Comparison of ENCODE assay signal across 17 cellular contexts in genomic region chr6:111199935-111200822, GRCh38.
A peak's percentile ranks its signal among the peaks of the same experiment; 100 is the strongest.
DNase-seq lines count a peak whose midpoint lies in the region; ATAC-seq, FAIRE-seq and TF ChIP-seq lines count a peak whose summit lies in the region.
"Had no signal": no experiment of that assay in that cellular context is flagged by ENCODE, and none has a peak within 500 bp of the region (broad histone marks: within the 10 kb centered on the region; RNA-seq: fewer than 3 reads in every experiment).

No MANE protein-coding gene starts in this region.

- H3K4me3 Mint-ChIP-seq in Caco-2 (ENCODE audit: unreplicated experiment) (peak overlapping the region; percentile 25), progenitor cell of endocrine pancreas (ENCODE audit: low read depth) (peak overlapping the region; percentile 1)
- H3K4me3 Mint-ChIP-seq: activated CD8-positive, alpha-beta T cell treated with anti-CD3 and anti-CD28 coated beads, Interleukin-2, amount 10 ng/mL, durations not matched to agents 7 days and 5 days; activated naive CD8-positive, alpha-beta T cell treated with anti-CD3 and anti-CD28 coated beads for 36 hours; activated T-cell treated with anti-CD3 and anti-CD28 coated beads, Interleukin-2, amount 50 U/mL, for 72 hours had no signal

- peaks cover 6% of the 10 kb centered on the region for H3K4me1 Mint-ChIP-seq in Caco-2 (ENCODE audit: low read depth, unreplicated experiment)
- H3K4me1 Mint-ChIP-seq in progenitor cell of endocrine pancreas (ENCODE audit: low read depth) = peaks cover 17% of the 10 kb centered on the region

- H3K36me3 Mint-ChIP-seq in Caco-2 (ENCODE audit: insufficient read depth, unreplicated experiment) (no peaks in the 10 kb centered on the region), progenitor cell of endocrine pancreas (ENCODE audit: insufficient read depth) (no peaks in the 10 kb centered on the region)

- H3K9me3 ChIP-seq in Caco-2 (no peaks in the 10 kb centered on the region), Peyer's patch (no peaks in the 10 kb centered on the region), left lung (no peaks in the 10 kb centered on the region), MM.1S (replicated peaks; ENCODE audit: insufficient read depth, low read length) (no peaks in the 10 kb centered on the region)
- H3K9me3 ChIP-seq: gastroesophageal sphincter, neutrophil had no signal

- TF ChIP-seq CTCF in Caco-2 (IDR thresholded peaks at IDR 0.05; ENCODE audit: insufficient read depth in 1 of 2, low read depth in 1 of 2, low read length in 1 of 2, severe bottlenecking in 1 of 2, unreplicated experiment in 1 of 2) (no peak), Peyer's patch (IDR thresholded peaks at IDR 0.05) (no peak), left lung (IDR thresholded peaks at IDR 0.05) (no peak), progenitor cell of endocrine pancreas (IDR thresholded peaks at IDR 0.05; ENCODE audit: unreplicated experiment) (no peak), MM.1S (IDR thresholded peaks at IDR 0.05; ENCODE audit: low read length) (no peak)

- peaks cover 21% of the 10 kb centered on the region; the same call in 1 of the 2 replicates for H3K4me1 ChIP-seq in Caco-2
- no peaks in the 10 kb centered on the region for H3K4me1 ChIP-seq in Peyer's patch
- H3K4me1 ChIP-seq in left lung = no peaks in the 10 kb centered on the region
- no peaks in the 10 kb centered on the region for H3K4me1 ChIP-seq in MM.1S (ENCODE audit: low read length)
- H3K4me1 ChIP-seq: gastroesophageal sphincter had no signal

- H3K79me2 ChIP-seq in MM.1S (ENCODE audit: low read length) = no peaks in the 10 kb centered on the region

- intact Hi-C loops in Caco-2 (cut with micrococcal nuclease; ENCODE audit: unreplicated experiment) = loop anchor here (10.0 kb wide), 1 partner anchor 115 kb away; the partner anchor contains the start of gene SLC16A10
- intact Hi-C loops in left lung (cut with DNase I) = no loop called here
- intact Hi-C loops in posterior vena cava (cut with DNase I) = loop anchor here in 1 of 2 donors (10.0 kb wide), 1 partner anchor 185 kb away; no protein-coding TSS in a partner anchor

- POLR2A ChIA-PET in Caco-2 (lab: Charles Lee) = no interaction called here

- no peak overlapping the region for H3K4me3 ChIP-seq in Caco-2 (ENCODE audit: low read depth, low read length)
- H3K4me3 ChIP-seq in Peyer's patch = peak overlapping the region in 2 of 4 donors; percentile 3 to 25
- no peak overlapping the region for H3K4me3 ChIP-seq in left lung
- no peak overlapping the region for H3K4me3 ChIP-seq in MM.1S (ENCODE audit: low read length)
- H3K4me3 ChIP-seq: gastroesophageal sphincter had no signal

- CTCF ChIA-PET in Caco-2 (lab: Charles Lee) = interaction anchor here (0.6 kb wide), 1 partner anchor 283 kb away, joined by 3 read pairs; the partner anchor contains the start of gene REV3L

- no peaks in the 10 kb centered on the region for H4K20me1 ChIP-seq in MM.1S (ENCODE audit: insufficient read depth, low read length)

- H3K9me2 ChIP-seq in MM.1S (replicated peaks; ENCODE audit: insufficient read depth, low read length) = no peaks in the 10 kb centered on the region

- BruUV-seq in Caco-2 (replicated peaks; lab: Mats Ljungman, UMichigan) = no TSS peak

- peak; percentile 67 for ATAC-seq in left lung
- ATAC-seq: activated CD8-positive, alpha-beta T cell treated with anti-CD3 and anti-CD28 coated beads, Interleukin-2, amount 10 ng/mL, durations not matched to agents 7 days and 5 days; activated T-cell treated with anti-CD3 and anti-CD28 coated beads, Interleukin-2, amount 50 U/mL, for 72 hours; gastroesophageal sphincter; right cardiac atrium had no signal

- no peak overlapping the region for H3K9ac ChIP-seq in MM.1S (ENCODE audit: low read length)

- no peak overlapping the region for H3K4me2 ChIP-seq in MM.1S (ENCODE audit: low read depth, low read length)

- H3K27me3 ChIP-seq in Caco-2 (replicated peaks; ENCODE audit: control insufficient read depth, insufficient read depth, low read length) (no peaks in the 10 kb centered on the region), Peyer's patch (no peaks in the 10 kb centered on the region), left lung (no peaks in the 10 kb centered on the region), MM.1S (replicated peaks; ENCODE audit: insufficient read depth, low read length) (no peaks in the 10 kb centered on the region)
- H3K27me3 ChIP-seq: gastroesophageal sphincter, neutrophil had no signal

- H3K27ac Mint-ChIP-seq in Caco-2 (ENCODE audit: unreplicated experiment) (no peak overlapping the region), progenitor cell of endocrine pancreas (peak overlapping the region; percentile 38)
- H3K27ac Mint-ChIP-seq: activated CD8-positive, alpha-beta T cell treated with anti-CD3 and anti-CD28 coated beads, Interleukin-2, amount 10 ng/mL, durations not matched to agents 7 days and 5 days; activated naive CD8-positive, alpha-beta T cell treated with anti-CD3 and anti-CD28 coated beads for 36 hours; activated T-cell treated with anti-CD3 and anti-CD28 coated beads, Interleukin-2, amount 50 U/mL, for 72 hours had no signal

- no peaks in the 10 kb centered on the region for H3K27me3 Mint-ChIP-seq in Caco-2 (ENCODE audit: insufficient read depth, unreplicated experiment)
- no peaks in the 10 kb centered on the region for H3K27me3 Mint-ChIP-seq in progenitor cell of endocrine pancreas
- H3K27me3 Mint-ChIP-seq: activated naive CD8-positive, alpha-beta T cell treated with anti-CD3 and anti-CD28 coated beads for 36 hours had no signal

- no peak for FAIRE-seq in HTR-8/SVneo (lab: Jason Lieb, UNC)

- no peaks in the 10 kb centered on the region for H3K9me3 Mint-ChIP-seq in Caco-2 (ENCODE audit: unreplicated experiment)
- no peaks in the 10 kb centered on the region for H3K9me3 Mint-ChIP-seq in progenitor cell of endocrine pancreas (ENCODE audit: low read depth)
- H3K9me3 Mint-ChIP-seq: activated naive CD8-positive, alpha-beta T cell treated with anti-CD3 and anti-CD28 coated beads for 36 hours; activated T-cell treated with anti-CD3 and anti-CD28 coated beads, Interleukin-2, amount 50 U/mL, for 72 hours had no signal

- H3F3A ChIP-seq in MM.1S (ENCODE audit: insufficient read depth, low read length) = no peaks in the 10 kb centered on the region

- H2AFZ ChIP-seq in MM.1S (ENCODE audit: low read length) = no peak overlapping the region

- no peak for TF ChIP-seq POLR2A in Peyer's patch (IDR thresholded peaks at IDR 0.05)

- peak overlapping the region in 3 of 4 donors; percentile 16 to 60 (median 20) for H3K27ac ChIP-seq in Peyer's patch
- no peak overlapping the region for H3K27ac ChIP-seq in left lung
- H3K27ac ChIP-seq in MM.1S (ENCODE audit: low read length) = no peak overlapping the region
- H3K27ac ChIP-seq: gastroesophageal sphincter, neutrophil had no signal

- H3K36me3 ChIP-seq in Caco-2 (ENCODE audit: control insufficient read depth, insufficient read depth, low read length) (no peaks in the 10 kb centered on the region), Peyer's patch (no peaks in the 10 kb centered on the region), left lung (no peaks in the 10 kb centered on the region), MM.1S (replicated peaks; ENCODE audit: insufficient read depth, low read length) (no peaks in the 10 kb centered on the region)
- H3K36me3 ChIP-seq: gastroesophageal sphincter, neutrophil had no signal

- DNase-seq in Caco-2 = no peak
- DNase-seq in Peyer's patch = no peak
- DNase-seq in left lung = no peak
- DNase-seq in progenitor cell of endocrine pancreas (ENCODE audit: low spot score, unreplicated experiment) = no peak
- no peak for DNase-seq in HTR-8/SVneo (ENCODE audit: insufficient read length, low spot score)
- DNase-seq in posterior vena cava (ENCODE audit: low spot score) = no peak
- no peak for DNase-seq in MM.1S
- no peak for DNase-seq in T-helper 1 cell
- DNase-seq: activated CD8-positive, alpha-beta T cell treated with anti-CD3 and anti-CD28 coated beads, Interleukin-2, amount 10 ng/mL, durations not matched to agents 7 days and 5 days; activated naive CD8-positive, alpha-beta T cell treated with anti-CD3 and anti-CD28 coated beads for 36 hours; activated T-cell treated with anti-CD3 and anti-CD28 coated beads, Interleukin-2, amount 50 U/mL, for 72 hours; H7; mammary epithelial cell; NCI-H1417 treated with DMSO at 0.1 percent for 48 hours; right cardiac atrium had no signal

Comparison
In these comparisons a context has a peak if more than half of its experiments do, and no peak if none do; other contexts are left out.
1. H3K27ac ChIP-seq: peak in Peyer's patch (3 of 4); none in left lung (0 of 2) and MM.1S (single experiment).